7 cellular contexts compared by ENCODE assay signal in the genomic region with DNA sequence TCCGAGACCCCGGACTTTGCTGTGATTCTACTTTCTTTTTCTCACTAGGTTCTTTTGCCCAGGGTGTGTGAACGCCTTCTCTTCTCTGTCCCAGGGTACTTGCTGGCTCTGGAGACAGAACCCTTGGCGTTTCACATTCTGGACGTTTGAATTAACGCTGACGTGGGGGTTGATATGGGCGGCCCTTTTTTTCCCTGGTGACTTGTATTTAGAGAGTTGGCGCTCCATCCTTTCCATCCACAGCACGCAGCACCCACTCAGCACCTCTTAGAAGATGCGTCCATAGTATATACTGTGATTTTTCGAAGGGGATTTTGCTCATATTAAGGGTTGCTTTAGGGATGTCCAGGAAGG.
DNase-seq lines count a peak whose midpoint lies in the region; ATAC-seq and TF ChIP-seq lines count a peak whose summit lies in the region.
"Not testable (repeated sequence)": the region's sequence is repeated elsewhere in the genome, so short reads cannot be mapped to it uniquely, and the experiment has no call there.

No MANE protein-coding gene starts in this region.

- TF ChIP-seq CTCF in mammary epithelial cell (conservative IDR thresholded peaks at IDR 0.05 in 1 of 2, IDR thresholded peaks at IDR 0.05 in 1 of 2; ENCODE audit: extremely low read depth in 1 of 2, insufficient read depth in 1 of 2, low read depth in 1 of 2, low read length in 2 of 2); foreskin keratinocyte (conservative IDR thresholded peaks at IDR 0.05); retinal pigment epithelial cell (conservative IDR thresholded peaks at IDR 0.05; ENCODE audit: low read depth, low read length): not testable (repeated sequence)

- H2BK12ac ChIP-seq in mesenchymal stem cell (ENCODE audit: low read length in 2 of 2): not testable (repeated sequence)

- H3K27ac ChIP-seq in mammary epithelial cell (ENCODE audit: insufficient read depth, low read depth, low read length) (peak overlapping the region; percentile 50), foreskin keratinocyte (peak overlapping the region; percentile 13), mesenchymal stem cell (ENCODE audit: low read length, poor library complexity, severe bottlenecking) (peak overlapping the region; percentile 76)

- dilution Hi-C loops in mammary epithelial cell (cut with HindIII; ENCODE audit: low sequenced_read_pairs): not testable (repeated sequence)

- H3K36me3 ChIP-seq in ES-I3 (ENCODE audit: insufficient read depth, low read length); mammary epithelial cell (ENCODE audit: insufficient read depth, low read length); mesenchymal stem cell (ENCODE audit: control insufficient read depth in 1 of 2, insufficient read depth in 2 of 2, low read depth in 1 of 2, low read length in 2 of 2): not testable (repeated sequence)

- H3K9ac ChIP-seq in ES-I3 (ENCODE audit: low read depth, low read length) (peak overlapping the region; percentile 99), mammary epithelial cell (ENCODE audit: insufficient read depth, low read length) (peak overlapping the region; percentile 81), mesenchymal stem cell (ENCODE audit: low read length) (peak overlapping the region; percentile 98)

- peak overlapping the region; percentile 75 to 100 (median 99) for H3K4me3 ChIP-seq in mammary epithelial cell (replicated peaks in 1 of 3; ENCODE audit: insufficient read depth in 1 of 3, low read depth in 2 of 3, low read length in 3 of 3)
- peak overlapping the region; percentile 67 to 99 for H3K4me3 ChIP-seq in mesenchymal stem cell (ENCODE audit: insufficient read depth in 1 of 2, low read depth in 1 of 2, low read length in 2 of 2)
- H3K4me3 ChIP-seq in retinal pigment epithelial cell (ENCODE audit: low read length): peak overlapping the region; percentile 97

- not testable (repeated sequence) for H3K9me3 ChIP-seq in ES-I3 (ENCODE audit: control insufficient read depth, insufficient read depth, low read length); mammary epithelial cell (replicated peaks; ENCODE audit: insufficient read depth, low read length); mesenchymal stem cell (ENCODE audit: control insufficient read depth, low read length)

- H4K8ac ChIP-seq in mesenchymal stem cell (ENCODE audit: low read length): not testable (repeated sequence)

- not testable (repeated sequence) for H3K18ac ChIP-seq in mesenchymal stem cell (ENCODE audit: low read depth in 1 of 2, low read length in 2 of 2)

- H3K23ac ChIP-seq in mesenchymal stem cell (ENCODE audit: low read length in 2 of 2): not testable (repeated sequence)

- ATAC-seq in foreskin keratinocyte: not testable (repeated sequence)

- H2BK120ac ChIP-seq in mesenchymal stem cell (ENCODE audit: low read depth, low read length): not testable (repeated sequence)

- peaks cover 34% of the 10 kb centered on the region for H3K79me2 ChIP-seq in mammary epithelial cell (ENCODE audit: insufficient read depth, low read length)

- not testable (repeated sequence) for H3K14ac ChIP-seq in mesenchymal stem cell (ENCODE audit: low read length in 2 of 2)

- WGBS in mammary epithelial cell (ENCODE audit: low coverage, missing lambda C conversion rate): 0% methylated on average over 11 of the region's 12 CpGs
- WGBS in mesenchymal stem cell: 10% methylated on average over 4 of the region's 12 CpGs

- H3K4me2 ChIP-seq in mammary epithelial cell (ENCODE audit: insufficient read depth, low read depth, low read length) (peak overlapping the region; percentile 77), mesenchymal stem cell (ENCODE audit: low read length, poor library complexity, severe bottlenecking) (peak overlapping the region; percentile 59)

- H3K79me1 ChIP-seq in mesenchymal stem cell (replicated peaks; ENCODE audit: low read length, poor library complexity, severe bottlenecking): not testable (repeated sequence)

- not testable (repeated sequence) for H3K27me3 ChIP-seq in mammary epithelial cell (ENCODE audit: insufficient read depth, low read length); foreskin keratinocyte; mesenchymal stem cell (ENCODE audit: control insufficient read depth in 1 of 2, insufficient read depth in 1 of 2, low read length in 2 of 2)

- not testable (repeated sequence) for H2BK15ac ChIP-seq in mesenchymal stem cell (ENCODE audit: low read depth, poor library complexity, severe bottlenecking)

- H4K20me1 ChIP-seq in mammary epithelial cell (ENCODE audit: insufficient read depth, low read length): not testable (repeated sequence)

- intact Hi-C loops in mammary epithelial cell (cut with micrococcal nuclease): not testable (repeated sequence)

- H4K91ac ChIP-seq in mesenchymal stem cell (ENCODE audit: low read length): not testable (repeated sequence)

- H2AK5ac ChIP-seq in mesenchymal stem cell (ENCODE audit: low read length, severe bottlenecking): not testable (repeated sequence)

- H3K4ac ChIP-seq in mesenchymal stem cell (ENCODE audit: low read depth in 1 of 2, low read length in 2 of 2): peak overlapping the region; percentile 46 to 98

- CTCF ChIA-PET in mammary epithelial cell (lab: Charles Lee; ENCODE audit: low non-redundant PET): not testable (repeated sequence)

- not testable (repeated sequence) for H2BK5ac ChIP-seq in mesenchymal stem cell (ENCODE audit: low read depth, low read length, poor library complexity, severe bottlenecking)

- not testable (repeated sequence) for BruUV-seq in mammary epithelial cell (replicated peaks; lab: Mats Ljungman, UMichigan)

- not testable (repeated sequence) for H3K4me1 ChIP-seq in ES-I3 (ENCODE audit: insufficient read depth, low read length); mammary epithelial cell (ENCODE audit: insufficient read depth, low read length); foreskin keratinocyte; mesenchymal stem cell (ENCODE audit: control insufficient read depth, insufficient read depth, low read depth, low read length)

- H2AFZ ChIP-seq in mammary epithelial cell (ENCODE audit: low read depth, low read length): peak overlapping the region; percentile 81
- peak overlapping the region; percentile 62 for H2AFZ ChIP-seq in mesenchymal stem cell (ENCODE audit: low read depth, low read length)

- peak; percentile 32 for DNase-seq in NAMALWA (ENCODE audit: low spot score)
- peak; percentile 26 for DNase-seq in activated CD4-positive, alpha-beta T cell treated with anti-CD3 and anti-CD28 coated beads for 48 hours
- not testable (repeated sequence) for DNase-seq in mammary epithelial cell; foreskin keratinocyte; retinal pigment epithelial cell (ENCODE audit: low read depth)
- DNase-seq in mesenchymal stem cell: peak; percentile 53

- in situ Hi-C loops in mammary epithelial cell (cut with MboI; ENCODE audit: low sequenced_read_pairs in 2 of 2): not testable (repeated sequence)

Comparison
In these comparisons a context has a peak if more than half of its experiments do, and no peak if none do; other contexts are left out.
1. H3K27ac ChIP-seq: peak in every context shown above with its lines; median percentile 76 in mesenchymal stem cell; 50 in mammary epithelial cell; 13 in foreskin keratinocyte.